ENCODE assay signal across 31 cellular contexts in genomic region chr2:143908843-143909242, GRCh38.
"Had no signal": no experiment of that assay in that cellular context is flagged by ENCODE, and none has a peak within 500 bp of the region (broad histone marks: within the 10 kb centered on the region; RNA-seq: fewer than 3 reads in every experiment).

No MANE protein-coding gene starts in this region.

- H3K4me3 Mint-ChIP-seq: immature natural killer cell; naive thymus-derived CD4-positive, alpha-beta T cell; natural killer cell treated with Interleukin-12 subunit alpha and Interleukin-12 subunit beta and Interleukin-15 and Interleukin-18, amount 100 ng/mL, for 72 hours; neural crest cell; stimulated activated effector memory CD8-positive, alpha-beta T cell treated with anti-CD3 and anti-CD28 coated beads, Interleukin-12 subunit alpha, Interleukin-12 subunit beta, amount 100 ng/mL, for 72 hours; stimulated activated naive CD8-positive, alpha-beta T cell treated with anti-CD3 and anti-CD28 coated beads, Interleukin-15, Interleukin-2, amounts not matched to agents 100 ng/mL and 50 ng/mL, for 24 hours; type B pancreatic cell had no signal

- H3K27ac ChIP-seq: left ventricle myocardium inferior, pancreas, prostate gland, skin epidermis, suprapubic skin, tibial nerve, uterus had no signal

- H3K36me3 Mint-ChIP-seq: immature natural killer cell; naive thymus-derived CD4-positive, alpha-beta T cell; natural killer cell treated with Interleukin-12 subunit alpha and Interleukin-12 subunit beta and Interleukin-15 and Interleukin-18, amount 100 ng/mL, for 72 hours; stimulated activated effector memory CD8-positive, alpha-beta T cell treated with anti-CD3 and anti-CD28 coated beads, Interleukin-12 subunit alpha, Interleukin-12 subunit beta, amount 100 ng/mL, for 72 hours; type B pancreatic cell had no signal

- FAIRE-seq: islet of Langerhans, kidney, pancreas had no signal

- H3K9me3 ChIP-seq: left ventricle myocardium inferior, mucosa of descending colon, pancreas, prostate gland, suprapubic skin, tibial nerve, uterus had no signal

- H3K36me3 ChIP-seq: left ventricle myocardium inferior, pancreas, prostate gland, suprapubic skin, tibial nerve, uterus had no signal

- H3K4me1 Mint-ChIP-seq: immature natural killer cell; naive thymus-derived CD4-positive, alpha-beta T cell; stimulated activated effector memory CD8-positive, alpha-beta T cell treated with anti-CD3 and anti-CD28 coated beads, Interleukin-12 subunit alpha, Interleukin-12 subunit beta, amount 100 ng/mL, for 72 hours had no signal

- H3K27me3 Mint-ChIP-seq: stimulated activated naive CD8-positive, alpha-beta T cell treated with anti-CD3 and anti-CD28 coated beads, Interleukin-15, Interleukin-2, amounts not matched to agents 100 ng/mL and 50 ng/mL, for 24 hours; type B pancreatic cell had no signal

- H3K9me3 Mint-ChIP-seq: immature natural killer cell; naive thymus-derived CD4-positive, alpha-beta T cell; natural killer cell treated with Interleukin-12 subunit alpha and Interleukin-12 subunit beta and Interleukin-15 and Interleukin-18, amount 100 ng/mL, for 72 hours; stimulated activated effector memory CD8-positive, alpha-beta T cell treated with anti-CD3 and anti-CD28 coated beads, Interleukin-12 subunit alpha, Interleukin-12 subunit beta, amount 100 ng/mL, for 72 hours; stimulated activated naive CD8-positive, alpha-beta T cell treated with anti-CD3 and anti-CD28 coated beads, Interleukin-15, Interleukin-2, amounts not matched to agents 100 ng/mL and 50 ng/mL, for 24 hours; type B pancreatic cell had no signal

- H3K4me1 ChIP-seq: left ventricle myocardium inferior, pancreas, prostate gland, suprapubic skin, uterus had no signal

- ATAC-seq: naive thymus-derived CD4-positive, alpha-beta T cell; natural killer cell treated with Interleukin-12 subunit alpha and Interleukin-12 subunit beta and Interleukin-15 and Interleukin-18, amount 100 ng/mL, for 72 hours; pancreas; right cardiac atrium; sciatic nerve; stimulated activated effector memory CD8-positive, alpha-beta T cell treated with anti-CD3 and anti-CD28 coated beads, Interleukin-12 subunit alpha, Interleukin-12 subunit beta, amount 100 ng/mL, for 72 hours had no signal

- H3K27me3 ChIP-seq: pancreas, suprapubic skin, tibial nerve, uterus had no signal

- H3K27ac Mint-ChIP-seq: immature natural killer cell; natural killer cell treated with Interleukin-12 subunit alpha and Interleukin-12 subunit beta and Interleukin-15 and Interleukin-18, amount 100 ng/mL, for 72 hours; stimulated activated effector memory CD8-positive, alpha-beta T cell treated with anti-CD3 and anti-CD28 coated beads, Interleukin-12 subunit alpha, Interleukin-12 subunit beta, amount 100 ng/mL, for 72 hours; stimulated activated naive CD8-positive, alpha-beta T cell treated with anti-CD3 and anti-CD28 coated beads, Interleukin-15, Interleukin-2, amounts not matched to agents 100 ng/mL and 50 ng/mL, for 24 hours; type B pancreatic cell had no signal

- H3K4me3 ChIP-seq: left ventricle myocardium inferior, lung, mucosa of descending colon, pancreas, prostate gland, skin epidermis, suprapubic skin, tibial nerve, uterus had no signal

- DNase-seq: hypothalamus; immature natural killer cell; kidney; left ventricle myocardium inferior; mesendoderm; midbrain; naive thymus-derived CD4-positive, alpha-beta T cell; nucleus accumbens; pancreas; posterior cingulate gyrus; retina; right cardiac atrium; stimulated activated CD4-positive, alpha-beta T cell treated with anti-CD3 and anti-CD28 coated beads, Interleukin-12 subunit alpha, Interleukin-12 subunit beta, amount 100 ng/mL, for 4 hours; stimulated activated CD4-positive, alpha-beta T cell treated with anti-CD3 and anti-CD28 coated beads, Interleukin-15, amount 100 ng/mL, for 24 hours; stimulated activated CD4-positive, alpha-beta T cell treated with anti-CD3 and anti-CD28 coated beads, Interleukin-2, amount 100 ng/mL, for 24 hours; stimulated activated CD4-positive, alpha-beta T cell treated with anti-CD3 and anti-CD28 coated beads, Interleukin-4, amount 100 ng/mL, for 24 hours; stimulated activated naive CD4-positive, alpha-beta T cell; uterus had no signal
